ENCODE assay signal across 29 cellular contexts in genomic region chr1:9606458-9606857, GRCh38.
"Had no signal": no experiment of that assay in that cellular context is flagged by ENCODE, and none has a peak within 500 bp of the region (broad histone marks: within the 10 kb centered on the region; RNA-seq: fewer than 3 reads in every experiment).

No MANE protein-coding gene starts in this region.

- H3K27ac ChIP-seq: brain microvascular endothelial cell, cardiac muscle cell, KMS-11 had no signal

- H3K4me1 Mint-ChIP-seq: activated CD4-positive, alpha-beta memory T cell treated with anti-CD3 and anti-CD28 coated beads, Interleukin-2, amount 10 ng/mL, durations not matched to agents 7 days and 5 days; activated naive CD4-positive, alpha-beta T cell treated with anti-CD3 and anti-CD28 coated beads, Interleukin-2, amount 10 ng/mL, durations not matched to agents 7 days and 5 days; activated naive CD8-positive, alpha-beta T cell treated with anti-CD3 and anti-CD28 coated beads for 36 hours; activated T-helper 17 cell treated with anti-CD3 and anti-CD28 coated beads, Interleukin-2, amount 50 U/mL, for 72 hours; IgD-negative memory B cell; T-helper 17 cell had no signal

- ATAC-seq: activated T-helper 17 cell treated with anti-CD3 and anti-CD28 coated beads, Interleukin-2, amount 50 U/mL, for 72 hours; Panc1; T-helper 17 cell had no signal

- DNase-seq: activated CD4-positive, alpha-beta memory T cell treated with anti-CD3 and anti-CD28 coated beads, Interleukin-2, amount 10 ng/mL, durations not matched to agents 7 days and 5 days; activated CD4-positive, alpha-beta T cell treated with anti-CD3 and anti-CD28 coated beads, Interleukin-2, amount 50 U/mL, for 1 hour; activated CD4-positive, CD25-positive, alpha-beta regulatory T cell; activated gamma-delta T cell treated with Interleukin-2 at 50 U/mL for 16 hours; activated naive CD4-positive, alpha-beta T cell treated with anti-CD3 and anti-CD28 coated beads, Interleukin-2, amount 10 ng/mL, durations not matched to agents 7 days and 5 days; activated naive CD8-positive, alpha-beta T cell treated with anti-CD3 and anti-CD28 coated beads for 36 hours; activated T-cell treated with anti-CD3 and anti-CD28 coated beads for 4 hours; activated T-cell treated with anti-CD3 and anti-CD28 coated beads, Interleukin-2, amount 50 U/mL, for 48 hours; brain microvascular endothelial cell; MG63; MV-4-11; NCI-H1092 treated with DMSO at 0.1 percent for 48 hours; NCI-H1417 treated with DMSO at 0.1 percent for 48 hours; NCI-H1694; NCI-H2029 treated with DMSO at 0.1 percent for 48 hours; NCI-H345; NCI-H510A; NCI-H69; NK-92 treated with Interleukin-12 subunit alpha and Interleukin-12 subunit beta, amount 100 ng/mL, for 24 hours; OCI-M1; RPMI8226; SHP77 treated with DMSO at 0.1 percent for 48 hours; T-helper 17 cell; T-helper 9 cell had no signal

- H3K27ac Mint-ChIP-seq: activated CD4-positive, alpha-beta memory T cell treated with anti-CD3 and anti-CD28 coated beads, Interleukin-2, amount 10 ng/mL, durations not matched to agents 7 days and 5 days; activated naive CD4-positive, alpha-beta T cell treated with anti-CD3 and anti-CD28 coated beads, Interleukin-2, amount 10 ng/mL, durations not matched to agents 7 days and 5 days; activated naive CD8-positive, alpha-beta T cell treated with anti-CD3 and anti-CD28 coated beads for 36 hours; activated T-helper 17 cell treated with anti-CD3 and anti-CD28 coated beads, Interleukin-2, amount 50 U/mL, for 72 hours; IgD-negative memory B cell; T-helper 17 cell had no signal

- H3K4me3 Mint-ChIP-seq: activated CD4-positive, alpha-beta memory T cell treated with anti-CD3 and anti-CD28 coated beads, Interleukin-2, amount 10 ng/mL, durations not matched to agents 7 days and 5 days; activated naive CD4-positive, alpha-beta T cell treated with anti-CD3 and anti-CD28 coated beads, Interleukin-2, amount 10 ng/mL, durations not matched to agents 7 days and 5 days; activated naive CD8-positive, alpha-beta T cell treated with anti-CD3 and anti-CD28 coated beads for 36 hours; activated T-helper 17 cell treated with anti-CD3 and anti-CD28 coated beads, Interleukin-2, amount 50 U/mL, for 72 hours; IgD-negative memory B cell; T-helper 17 cell had no signal

- H3K4me3 ChIP-seq: cardiac muscle cell, MG63 had no signal

- H3K27me3 Mint-ChIP-seq: activated CD4-positive, alpha-beta memory T cell treated with anti-CD3 and anti-CD28 coated beads, Interleukin-2, amount 10 ng/mL, durations not matched to agents 7 days and 5 days; activated naive CD4-positive, alpha-beta T cell treated with anti-CD3 and anti-CD28 coated beads, Interleukin-2, amount 10 ng/mL, durations not matched to agents 7 days and 5 days; activated naive CD8-positive, alpha-beta T cell treated with anti-CD3 and anti-CD28 coated beads for 36 hours; activated T-helper 17 cell treated with anti-CD3 and anti-CD28 coated beads, Interleukin-2, amount 50 U/mL, for 72 hours; IgD-negative memory B cell; T-helper 17 cell had no signal

- H3K36me3 Mint-ChIP-seq: activated naive CD4-positive, alpha-beta T cell treated with anti-CD3 and anti-CD28 coated beads, Interleukin-2, amount 10 ng/mL, durations not matched to agents 7 days and 5 days; IgD-negative memory B cell had no signal

- H3K9me3 Mint-ChIP-seq: activated CD4-positive, alpha-beta memory T cell treated with anti-CD3 and anti-CD28 coated beads, Interleukin-2, amount 10 ng/mL, durations not matched to agents 7 days and 5 days; activated naive CD4-positive, alpha-beta T cell treated with anti-CD3 and anti-CD28 coated beads, Interleukin-2, amount 10 ng/mL, durations not matched to agents 7 days and 5 days; activated naive CD8-positive, alpha-beta T cell treated with anti-CD3 and anti-CD28 coated beads for 36 hours; activated T-helper 17 cell treated with anti-CD3 and anti-CD28 coated beads, Interleukin-2, amount 50 U/mL, for 72 hours; IgD-negative memory B cell had no signal

- H3K27me3 ChIP-seq: brain microvascular endothelial cell, cardiac muscle cell, MG63 had no signal

- H3K9me3 ChIP-seq: MG63 had no signal
